ENCODE assay signal across 1 cellular context in the genomic region with DNA sequence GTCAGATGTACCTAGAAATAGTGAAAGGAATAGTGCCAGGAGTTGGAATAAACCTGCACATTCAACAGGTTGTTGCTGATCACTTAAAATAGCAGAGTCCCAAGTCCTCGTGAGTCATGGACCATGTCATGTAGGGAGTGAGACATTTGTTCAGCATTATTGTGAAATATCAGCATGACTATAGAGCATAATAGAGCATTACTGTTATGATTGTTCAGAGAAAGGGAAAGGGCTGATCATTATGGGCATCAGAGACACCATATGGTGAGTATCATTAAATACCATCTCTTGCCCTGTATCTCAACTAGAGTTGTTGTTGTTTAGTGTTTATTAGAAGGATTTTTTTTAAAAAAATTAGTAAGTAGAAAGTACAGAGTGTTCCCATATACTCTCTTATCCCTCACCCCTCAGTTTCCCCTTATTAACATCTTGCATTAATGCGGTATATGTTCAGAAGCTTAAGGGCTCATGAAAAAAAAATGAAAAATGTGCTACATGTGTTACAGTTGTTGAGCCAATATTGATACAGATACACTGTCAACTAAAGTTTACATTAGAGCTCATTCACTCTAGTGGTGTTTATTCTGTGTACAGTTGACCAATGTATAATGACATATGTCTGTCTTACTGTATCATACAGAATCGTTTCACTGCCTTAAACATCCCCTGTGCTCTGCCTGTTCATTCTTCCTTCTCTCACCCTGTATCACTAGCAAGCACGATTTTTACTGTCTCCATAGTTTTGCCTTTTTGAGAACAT.
A peak's percentile ranks its signal among the peaks of the same experiment; 100 is the strongest.
TF ChIP-seq lines count a peak whose summit lies in the region.

No MANE protein-coding gene starts in this region.

TF ChIP-seq in HepG2, 621 proteins besides CTCF, POLR2A, EP300 and RAD21 (continued from another document and continues in another):
- no peak for TF ChIP-seq ZNF318 (CRISPR knock-in tag; IDR thresholded peaks at IDR 0.05)
- peak; percentile 79 for TF ChIP-seq GATAD2A (CRISPR knock-in tag; IDR thresholded peaks at IDR 0.05)
- TF ChIP-seq ZFAT (CRISPR knock-in tag; conservative IDR thresholded peaks at IDR 0.05) = no peak
- TF ChIP-seq, protein P1, sequence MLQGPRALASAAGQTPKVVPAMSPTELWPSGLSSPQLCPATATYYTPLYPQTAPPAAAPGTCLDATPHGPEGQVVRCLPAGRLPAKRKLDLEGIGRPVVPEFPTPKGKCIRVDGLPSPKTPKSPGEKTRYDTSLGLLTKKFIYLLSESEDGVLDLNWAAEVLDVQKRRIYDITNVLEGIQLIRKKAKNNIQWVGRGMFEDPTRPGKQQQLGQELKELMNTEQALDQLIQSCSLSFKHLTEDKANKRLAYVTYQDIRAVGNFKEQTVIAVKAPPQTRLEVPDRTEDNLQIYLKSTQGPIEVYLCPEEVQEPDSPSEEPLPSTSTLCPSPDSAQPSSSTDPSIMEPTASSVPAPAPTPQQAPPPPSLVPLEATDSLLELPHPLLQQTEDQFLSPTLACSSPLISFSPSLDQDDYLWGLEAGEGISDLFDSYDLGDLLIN (CRISPR knock-in tag; IDR thresholded peaks at IDR 0.05; ENCODE audit: borderline replicate concordance) = no peak
- TF ChIP-seq FOXC1 (CRISPR knock-in tag; IDR thresholded peaks at IDR 0.05; ENCODE audit: borderline replicate concordance) = no peak
- no peak for TF ChIP-seq ZNF550 (CRISPR knock-in tag; IDR thresholded peaks at IDR 0.05; ENCODE audit: borderline replicate concordance)
- no peak for TF ChIP-seq HOXA7 (CRISPR knock-in tag; IDR thresholded peaks at IDR 0.05)
- TF ChIP-seq, protein P2, sequence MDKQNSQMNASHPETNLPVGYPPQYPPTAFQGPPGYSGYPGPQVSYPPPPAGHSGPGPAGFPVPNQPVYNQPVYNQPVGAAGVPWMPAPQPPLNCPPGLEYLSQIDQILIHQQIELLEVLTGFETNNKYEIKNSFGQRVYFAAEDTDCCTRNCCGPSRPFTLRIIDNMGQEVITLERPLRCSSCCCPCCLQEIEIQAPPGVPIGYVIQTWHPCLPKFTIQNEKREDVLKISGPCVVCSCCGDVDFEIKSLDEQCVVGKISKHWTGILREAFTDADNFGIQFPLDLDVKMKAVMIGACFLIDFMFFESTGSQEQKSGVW (CRISPR knock-in tag; IDR thresholded peaks at IDR 0.05; ENCODE audit: borderline replicate concordance) = no peak
- no peak for TF ChIP-seq ZNF143 (CRISPR knock-in tag; IDR thresholded peaks at IDR 0.05)
- TF ChIP-seq, protein P3, sequence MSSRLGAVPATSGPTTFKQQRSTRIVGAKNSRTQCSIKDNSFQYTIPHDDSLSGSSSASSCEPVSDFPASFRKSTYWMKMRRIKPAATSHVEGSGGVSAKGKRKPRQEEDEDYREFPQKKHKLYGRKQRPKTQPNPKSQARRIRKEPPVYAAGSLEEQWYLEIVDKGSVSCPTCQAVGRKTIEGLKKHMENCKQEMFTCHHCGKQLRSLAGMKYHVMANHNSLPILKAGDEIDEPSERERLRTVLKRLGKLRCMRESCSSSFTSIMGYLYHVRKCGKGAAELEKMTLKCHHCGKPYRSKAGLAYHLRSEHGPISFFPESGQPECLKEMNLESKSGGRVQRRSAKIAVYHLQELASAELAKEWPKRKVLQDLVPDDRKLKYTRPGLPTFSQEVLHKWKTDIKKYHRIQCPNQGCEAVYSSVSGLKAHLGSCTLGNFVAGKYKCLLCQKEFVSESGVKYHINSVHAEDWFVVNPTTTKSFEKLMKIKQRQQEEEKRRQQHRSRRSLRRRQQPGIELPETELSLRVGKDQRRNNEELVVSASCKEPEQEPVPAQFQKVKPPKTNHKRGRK (CRISPR knock-in tag; IDR thresholded peaks at IDR 0.05) = no peak
- TF ChIP-seq SKIL (CRISPR knock-in tag; IDR thresholded peaks at IDR 0.05; ENCODE audit: borderline replicate concordance) = no peak
- no peak for TF ChIP-seq SP140L (CRISPR knock-in tag; IDR thresholded peaks at IDR 0.05; ENCODE audit: borderline replicate concordance)
- TF ChIP-seq, protein P4, sequence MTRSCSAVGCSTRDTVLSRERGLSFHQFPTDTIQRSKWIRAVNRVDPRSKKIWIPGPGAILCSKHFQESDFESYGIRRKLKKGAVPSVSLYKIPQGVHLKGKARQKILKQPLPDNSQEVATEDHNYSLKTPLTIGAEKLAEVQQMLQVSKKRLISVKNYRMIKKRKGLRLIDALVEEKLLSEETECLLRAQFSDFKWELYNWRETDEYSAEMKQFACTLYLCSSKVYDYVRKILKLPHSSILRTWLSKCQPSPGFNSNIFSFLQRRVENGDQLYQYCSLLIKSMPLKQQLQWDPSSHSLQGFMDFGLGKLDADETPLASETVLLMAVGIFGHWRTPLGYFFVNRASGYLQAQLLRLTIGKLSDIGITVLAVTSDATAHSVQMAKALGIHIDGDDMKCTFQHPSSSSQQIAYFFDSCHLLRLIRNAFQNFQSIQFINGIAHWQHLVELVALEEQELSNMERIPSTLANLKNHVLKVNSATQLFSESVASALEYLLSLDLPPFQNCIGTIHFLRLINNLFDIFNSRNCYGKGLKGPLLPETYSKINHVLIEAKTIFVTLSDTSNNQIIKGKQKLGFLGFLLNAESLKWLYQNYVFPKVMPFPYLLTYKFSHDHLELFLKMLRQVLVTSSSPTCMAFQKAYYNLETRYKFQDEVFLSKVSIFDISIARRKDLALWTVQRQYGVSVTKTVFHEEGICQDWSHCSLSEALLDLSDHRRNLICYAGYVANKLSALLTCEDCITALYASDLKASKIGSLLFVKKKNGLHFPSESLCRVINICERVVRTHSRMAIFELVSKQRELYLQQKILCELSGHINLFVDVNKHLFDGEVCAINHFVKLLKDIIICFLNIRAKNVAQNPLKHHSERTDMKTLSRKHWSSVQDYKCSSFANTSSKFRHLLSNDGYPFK (CRISPR knock-in tag; IDR thresholded peaks at IDR 0.05; ENCODE audit: borderline replicate concordance) = no peak
- TF ChIP-seq, protein P5, sequence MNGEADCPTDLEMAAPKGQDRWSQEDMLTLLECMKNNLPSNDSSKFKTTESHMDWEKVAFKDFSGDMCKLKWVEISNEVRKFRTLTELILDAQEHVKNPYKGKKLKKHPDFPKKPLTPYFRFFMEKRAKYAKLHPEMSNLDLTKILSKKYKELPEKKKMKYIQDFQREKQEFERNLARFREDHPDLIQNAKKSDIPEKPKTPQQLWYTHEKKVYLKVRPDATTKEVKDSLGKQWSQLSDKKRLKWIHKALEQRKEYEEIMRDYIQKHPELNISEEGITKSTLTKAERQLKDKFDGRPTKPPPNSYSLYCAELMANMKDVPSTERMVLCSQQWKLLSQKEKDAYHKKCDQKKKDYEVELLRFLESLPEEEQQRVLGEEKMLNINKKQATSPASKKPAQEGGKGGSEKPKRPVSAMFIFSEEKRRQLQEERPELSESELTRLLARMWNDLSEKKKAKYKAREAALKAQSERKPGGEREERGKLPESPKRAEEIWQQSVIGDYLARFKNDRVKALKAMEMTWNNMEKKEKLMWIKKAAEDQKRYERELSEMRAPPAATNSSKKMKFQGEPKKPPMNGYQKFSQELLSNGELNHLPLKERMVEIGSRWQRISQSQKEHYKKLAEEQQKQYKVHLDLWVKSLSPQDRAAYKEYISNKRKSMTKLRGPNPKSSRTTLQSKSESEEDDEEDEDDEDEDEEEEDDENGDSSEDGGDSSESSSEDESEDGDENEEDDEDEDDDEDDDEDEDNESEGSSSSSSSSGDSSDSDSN (CRISPR knock-in tag; IDR thresholded peaks at IDR 0.05) = no peak
- TF ChIP-seq, protein P6, sequence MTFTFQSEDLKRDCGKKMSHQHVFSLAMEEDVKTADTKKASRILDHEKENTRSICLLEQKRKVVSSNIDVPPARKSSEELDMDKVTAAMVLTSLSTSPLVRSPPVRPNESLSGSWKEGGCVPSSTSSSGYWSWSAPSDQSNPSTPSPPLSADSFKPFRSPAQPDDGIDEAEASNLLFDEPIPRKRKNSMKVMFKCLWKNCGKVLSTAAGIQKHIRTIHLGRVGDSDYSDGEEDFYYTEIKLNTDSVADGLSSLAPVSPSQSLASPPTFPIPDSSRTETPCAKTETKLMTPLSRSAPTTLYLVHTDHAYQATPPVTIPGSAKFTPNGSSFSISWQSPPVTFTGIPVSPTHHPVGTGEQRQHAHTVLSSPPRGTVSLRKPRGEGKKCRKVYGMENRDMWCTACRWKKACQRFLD (CRISPR knock-in tag; IDR thresholded peaks at IDR 0.05; ENCODE audit: borderline replicate concordance) = no peak
- TF ChIP-seq ZNF724P (CRISPR knock-in tag; IDR thresholded peaks at IDR 0.05; ENCODE audit: borderline replicate concordance) = no peak
- TF ChIP-seq, protein P7, sequence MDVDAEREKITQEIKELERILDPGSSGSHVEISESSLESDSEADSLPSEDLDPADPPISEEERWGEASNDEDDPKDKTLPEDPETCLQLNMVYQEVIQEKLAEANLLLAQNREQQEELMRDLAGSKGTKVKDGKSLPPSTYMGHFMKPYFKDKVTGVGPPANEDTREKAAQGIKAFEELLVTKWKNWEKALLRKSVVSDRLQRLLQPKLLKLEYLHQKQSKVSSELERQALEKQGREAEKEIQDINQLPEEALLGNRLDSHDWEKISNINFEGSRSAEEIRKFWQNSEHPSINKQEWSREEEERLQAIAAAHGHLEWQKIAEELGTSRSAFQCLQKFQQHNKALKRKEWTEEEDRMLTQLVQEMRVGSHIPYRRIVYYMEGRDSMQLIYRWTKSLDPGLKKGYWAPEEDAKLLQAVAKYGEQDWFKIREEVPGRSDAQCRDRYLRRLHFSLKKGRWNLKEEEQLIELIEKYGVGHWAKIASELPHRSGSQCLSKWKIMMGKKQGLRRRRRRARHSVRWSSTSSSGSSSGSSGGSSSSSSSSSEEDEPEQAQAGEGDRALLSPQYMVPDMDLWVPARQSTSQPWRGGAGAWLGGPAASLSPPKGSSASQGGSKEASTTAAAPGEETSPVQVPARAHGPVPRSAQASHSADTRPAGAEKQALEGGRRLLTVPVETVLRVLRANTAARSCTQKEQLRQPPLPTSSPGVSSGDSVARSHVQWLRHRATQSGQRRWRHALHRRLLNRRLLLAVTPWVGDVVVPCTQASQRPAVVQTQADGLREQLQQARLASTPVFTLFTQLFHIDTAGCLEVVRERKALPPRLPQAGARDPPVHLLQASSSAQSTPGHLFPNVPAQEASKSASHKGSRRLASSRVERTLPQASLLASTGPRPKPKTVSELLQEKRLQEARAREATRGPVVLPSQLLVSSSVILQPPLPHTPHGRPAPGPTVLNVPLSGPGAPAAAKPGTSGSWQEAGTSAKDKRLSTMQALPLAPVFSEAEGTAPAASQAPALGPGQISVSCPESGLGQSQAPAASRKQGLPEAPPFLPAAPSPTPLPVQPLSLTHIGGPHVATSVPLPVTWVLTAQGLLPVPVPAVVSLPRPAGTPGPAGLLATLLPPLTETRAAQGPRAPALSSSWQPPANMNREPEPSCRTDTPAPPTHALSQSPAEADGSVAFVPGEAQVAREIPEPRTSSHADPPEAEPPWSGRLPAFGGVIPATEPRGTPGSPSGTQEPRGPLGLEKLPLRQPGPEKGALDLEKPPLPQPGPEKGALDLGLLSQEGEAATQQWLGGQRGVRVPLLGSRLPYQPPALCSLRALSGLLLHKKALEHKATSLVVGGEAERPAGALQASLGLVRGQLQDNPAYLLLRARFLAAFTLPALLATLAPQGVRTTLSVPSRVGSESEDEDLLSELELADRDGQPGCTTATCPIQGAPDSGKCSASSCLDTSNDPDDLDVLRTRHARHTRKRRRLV (CRISPR knock-in tag; IDR thresholded peaks at IDR 0.05) = no peak
